In genomic region chr11:132028380-132029240, GRCh38 we compare ENCODE assay signal across 8 cellular contexts.
DNase-seq lines count a peak whose midpoint lies in the region; TF ChIP-seq lines count a peak whose summit lies in the region.

No MANE protein-coding gene starts in this region.

- CTCF ChIA-PET in activated naive CD4-positive, alpha-beta T cell treated with anti-CD3 and anti-CD28 coated beads, Interleukin-2, amount 10 ng/mL, durations not matched to agents 7 days and 5 days (lab: Charles Lee) = no interaction called here

- DNase-seq in A172 (ENCODE audit: low spot score) (peak; percentile 60), HL-60 (ENCODE audit: low read depth in 1 of 2, low spot score in 1 of 2) (peak; percentile 15 to 25), amniotic epithelial cell (ENCODE audit: low read depth) (peak; percentile 37), kidney epithelial cell (ENCODE audit: low read depth) (no peak), NCI-H446 treated with DMSO at 0.1 percent for 48 hours (lab: John Stamatoyannopoulos, UW) (no peak), NCI-H226 (no peak)
- DNase-seq in activated naive CD4-positive, alpha-beta T cell treated with anti-CD3 and anti-CD28 coated beads, Interleukin-2, amount 10 ng/mL, durations not matched to agents 7 days and 5 days = no peak

- no peaks in the 10 kb centered on the region for H3K27me3 ChIP-seq in HL-60 (ENCODE audit: insufficient read depth, poor library complexity, severe bottlenecking)
- H3K27me3 ChIP-seq in kidney epithelial cell (ENCODE audit: control insufficient read depth, insufficient read depth, low read length) = no peaks in the 10 kb centered on the region

- no peak overlapping the region for H3K27ac ChIP-seq in HL-60 (replicated peaks)

- H3K4me3 Mint-ChIP-seq in activated naive CD4-positive, alpha-beta T cell treated with anti-CD3 and anti-CD28 coated beads, Interleukin-2, amount 10 ng/mL, durations not matched to agents 7 days and 5 days = no peak overlapping the region

- H3K9me3 Mint-ChIP-seq in activated naive CD4-positive, alpha-beta T cell treated with anti-CD3 and anti-CD28 coated beads, Interleukin-2, amount 10 ng/mL, durations not matched to agents 7 days and 5 days = peaks cover under 1% of the 10 kb centered on the region

- no peaks in the 10 kb centered on the region for H3K4me1 Mint-ChIP-seq in activated naive CD4-positive, alpha-beta T cell treated with anti-CD3 and anti-CD28 coated beads, Interleukin-2, amount 10 ng/mL, durations not matched to agents 7 days and 5 days

- TF ChIP-seq CTCF in GM12874 (IDR thresholded peaks at IDR 0.05; ENCODE audit: insufficient read depth, low read depth, low read length) (peak; percentile 50), HL-60 (IDR thresholded peaks at IDR 0.05; ENCODE audit: insufficient read depth, low read length) (peak; percentile 24), kidney epithelial cell (IDR thresholded peaks at IDR 0.05; ENCODE audit: insufficient read depth, low read length, poor library complexity, severe bottlenecking) (peak; percentile 28)

- H3K4me3 ChIP-seq in HL-60 (replicated peaks; ENCODE audit: insufficient read depth, low read length) (no peak overlapping the region), kidney epithelial cell (ENCODE audit: low read depth, low read length) (no peak overlapping the region)

- H3K27me3 Mint-ChIP-seq in activated naive CD4-positive, alpha-beta T cell treated with anti-CD3 and anti-CD28 coated beads, Interleukin-2, amount 10 ng/mL, durations not matched to agents 7 days and 5 days = no peaks in the 10 kb centered on the region

- no peaks in the 10 kb centered on the region for H3K36me3 ChIP-seq in kidney epithelial cell (ENCODE audit: control insufficient read depth, insufficient read depth, low read length)

- no peak overlapping the region for H3K27ac Mint-ChIP-seq in activated naive CD4-positive, alpha-beta T cell treated with anti-CD3 and anti-CD28 coated beads, Interleukin-2, amount 10 ng/mL, durations not matched to agents 7 days and 5 days

- H3K36me3 Mint-ChIP-seq in activated naive CD4-positive, alpha-beta T cell treated with anti-CD3 and anti-CD28 coated beads, Interleukin-2, amount 10 ng/mL, durations not matched to agents 7 days and 5 days = no peaks in the 10 kb centered on the region

Comparison
In these comparisons a context has a peak if more than half of its experiments do, and no peak if none do; other contexts are left out.
1. DNase-seq: peak in A172 (single experiment), HL-60 (2 of 2) and amniotic epithelial cell (single experiment); none in kidney epithelial cell (single experiment), NCI-H446 treated with DMSO at 0.1 percent for 48 hours (single experiment), NCI-H226 (single experiment) and activated naive CD4-positive, alpha-beta T cell treated with anti-CD3 and anti-CD28 coated beads, Interleukin-2, amount 10 ng/mL, durations not matched to agents 7 days and 5 days (single experiment).
2. Peak in every context shown above with its lines, with median percentiles within 50 percentile points of each other: CTCF ChIP-seq.